Comparison of ENCODE assay signal across 8 cellular contexts in genomic region chr15:74906450-74907276, GRCh38. TPM values are rescaled to one million over a fixed set of nuclear protein-coding genes. Genes with fewer than 3 reads are reported as not detected.
DNase-seq lines count a peak whose midpoint lies in the region; ATAC-seq and TF ChIP-seq lines count a peak whose summit lies in the region.

TSS of gene FAM219B (minus strand) at chr15:74906851. CDS start at chr15:74906800, 51 bp downstream.

- peak within 1 kb of the TSS; percentile 79 to 94 (median 88) for H3K27ac ChIP-seq in BLaER1 treated with 17β-estradiol and CSF1 and Interleukin-3, amounts not matched to agents 10 nM and 100 nM
- peak within 1 kb of the TSS; percentile 92 to 98 for H3K27ac ChIP-seq in lung (ENCODE audit: low read depth in 1 of 2, low read length in 1 of 2)

- H3K9me3 ChIP-seq in BLaER1 treated with 17β-estradiol and CSF1 and Interleukin-3, amounts not matched to agents 10 nM and 100 nM (replicated peaks in 1 of 11): no peaks in the 10 kb centered on the region
- no peaks in the 10 kb centered on the region for H3K9me3 ChIP-seq in lung (ENCODE audit: control insufficient read depth in 2 of 2, insufficient read depth in 1 of 2, low read length in 1 of 2)

- ATAC-seq in GM19328 (IDR thresholded peaks at IDR 0.05; ENCODE audit: unreplicated experiment) (peak; percentile 69), HG03558 (IDR thresholded peaks at IDR 0.05; ENCODE audit: extremely low read depth, unreplicated experiment) (peak; percentile 65), lung (ENCODE audit: insufficient read depth, low FRiP score) (peak; percentile 97)

- peaks cover 32 to 56% (median 44%) of the 10 kb centered on the region in 11 experiments for H3K36me3 ChIP-seq in BLaER1 treated with 17β-estradiol and CSF1 and Interleukin-3, amounts not matched to agents 10 nM and 100 nM
- peaks cover 15 to 25% of the 10 kb centered on the region in 2 donors for H3K36me3 ChIP-seq in lung (ENCODE audit: control insufficient read depth in 2 of 2, insufficient read depth in 2 of 2, low read length in 2 of 2)

- H4K20me1 ChIP-seq in BLaER1 treated with 17β-estradiol and CSF1 and Interleukin-3, amounts not matched to agents 10 nM and 100 nM: peaks cover 0 to 30% (median 0%) of the 10 kb centered on the region in 11 experiments; a peak in 8 of 22 replicates

- H3K4me3 ChIP-seq in BLaER1 treated with 17β-estradiol and CSF1 and Interleukin-3, amounts not matched to agents 10 nM and 100 nM: peak within 1 kb of the TSS; percentile 85 to 96 (median 89)
- H3K4me3 ChIP-seq in lung: peak within 1 kb of the TSS; percentile 95

- DNase-seq in NCI-H82 treated with DMSO at 0.1 percent for 48 hours (lab: John Stamatoyannopoulos, UW; ENCODE audit: unreplicated experiment) (peak; percentile 49), lung (ENCODE audit: low spot score) (peak; percentile 93)
- peak; percentile 30 to 64 for DNase-seq in activated CD8-positive, alpha-beta memory T cell treated with anti-CD3 and anti-CD28 coated beads for 1 hour (ENCODE audit: extremely low read depth in 1 of 2, low read depth in 1 of 2)
- DNase-seq in effector CD4-positive, alpha-beta T cell: peak; percentile 64
- DNase-seq in stimulated activated CD4-positive, alpha-beta T cell treated with anti-CD3 and anti-CD28 coated beads, TNF-alpha, amount 100 ng/mL, for 4 hours (ENCODE audit: low read depth in 3 of 3): peak; percentile 52 to 65 (median 56)

- H3K9ac ChIP-seq in BLaER1 treated with 17β-estradiol and CSF1 and Interleukin-3, amounts not matched to agents 10 nM and 100 nM: peak within 1 kb of the TSS; percentile 89 to 95 (median 92)

- H3K4me1 ChIP-seq in BLaER1 treated with 17β-estradiol and CSF1 and Interleukin-3, amounts not matched to agents 10 nM and 100 nM: peaks cover 35 to 52% (median 41%) of the 10 kb centered on the region in 10 experiments
- H3K4me1 ChIP-seq in lung (ENCODE audit: control insufficient read depth in 2 of 2, insufficient read depth in 2 of 2, low read length in 2 of 2): peaks cover 3 to 8% of the 10 kb centered on the region in 2 donors

- no peak for TF ChIP-seq CTCF in lung (IDR thresholded peaks at IDR 0.05; ENCODE audit: control extremely low read depth, extremely low read depth)

- WGBS in lung, 2 donors: 0% methylated on average over 68 to 76 of the region's 76 CpGs

- peak within 1 kb of the TSS; percentile 74 to 98 (median 92) for H3K4me2 ChIP-seq in BLaER1 treated with 17β-estradiol and CSF1 and Interleukin-3, amounts not matched to agents 10 nM and 100 nM

- no peaks in the 10 kb centered on the region for H3K27me3 ChIP-seq in BLaER1 treated with 17β-estradiol and CSF1 and Interleukin-3, amounts not matched to agents 10 nM and 100 nM
- no peaks in the 10 kb centered on the region for H3K27me3 ChIP-seq in lung (ENCODE audit: control insufficient read depth, insufficient read depth)

RNA-seq across cellular contexts. Expression of gene FAM219B, which starts in this region (rescaled TPM):
- total RNA-seq in lung: 10 to 100 TPM; 49.7 to 88.4 TPM
- polyA plus RNA-seq in lung: 10 to 100 TPM; 32.4 to 35.3 TPM

Comparison
In these comparisons a context has a peak if more than half of its experiments do, and no peak if none do; other contexts are left out.
1. Peak in every context shown above with its lines: DNase-seq, ATAC-seq, H3K4me3 ChIP-seq and H3K27ac ChIP-seq.